8 cellular contexts compared by ENCODE assay signal in the genomic region with DNA sequence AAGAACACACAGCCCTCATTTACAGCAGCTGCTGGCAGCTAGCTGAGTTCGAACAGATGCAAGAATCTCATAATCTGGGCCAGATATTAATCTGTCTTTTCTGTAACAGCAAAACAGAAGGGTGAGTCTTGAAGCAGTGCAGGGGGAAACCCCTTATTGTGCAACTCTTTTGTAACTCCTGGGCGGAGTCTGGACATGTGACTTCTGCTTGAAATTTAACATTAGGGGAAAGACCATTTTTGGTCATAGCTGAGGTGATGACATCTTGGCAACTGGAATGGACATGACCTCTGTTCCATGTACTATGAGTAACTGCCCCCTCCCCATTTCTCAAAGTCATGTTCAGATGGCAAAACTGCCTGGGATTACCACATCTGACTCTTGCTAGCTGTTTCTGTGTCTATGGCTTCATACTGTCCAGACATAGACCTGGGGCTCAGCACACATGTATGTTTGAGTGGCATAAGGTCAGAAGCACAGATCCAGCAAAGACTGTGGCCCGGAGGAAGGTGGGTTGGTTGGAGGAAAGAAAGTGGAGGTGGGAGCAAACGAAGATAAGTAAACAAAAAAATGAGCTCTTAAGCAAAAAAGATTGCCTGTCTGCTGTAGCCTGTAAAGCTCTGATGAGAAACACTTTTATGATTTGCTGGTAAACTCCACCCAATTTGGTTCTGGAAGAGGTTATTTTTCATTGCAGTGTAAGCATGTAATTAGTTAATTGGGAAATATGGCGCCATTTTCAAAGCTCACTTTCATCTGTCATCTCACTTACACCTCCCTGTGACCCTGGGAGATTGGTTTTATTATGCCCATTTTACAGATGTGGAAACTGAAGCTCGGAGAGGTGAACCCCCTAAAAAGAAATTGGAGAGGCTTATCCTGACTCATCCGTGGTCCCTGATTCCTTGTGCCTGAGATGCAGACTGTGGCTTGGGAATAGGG. TPM values are rescaled to one million over a fixed set of nuclear protein-coding genes. Genes with fewer than 3 reads are reported as not detected.
DNase-seq lines count a peak whose midpoint lies in the region; ATAC-seq and TF ChIP-seq lines count a peak whose summit lies in the region.

No MANE protein-coding gene starts in this region.

- TF ChIP-seq CTCF in DOHH2 (IDR thresholded peaks at IDR 0.05; ENCODE audit: low read depth, low read length, poor library complexity, severe bottlenecking), result no peak
- no peak for TF ChIP-seq CTCF in osteoblast (IDR thresholded peaks at IDR 0.05; ENCODE audit: extremely low read depth, low read depth, low read length)

- H3K4me1 ChIP-seq in DOHH2 (ENCODE audit: control insufficient read depth, low read length) (peaks cover 31% of the 10 kb centered on the region), osteoblast (ENCODE audit: insufficient read depth, low read length) (peaks cover 10% of the 10 kb centered on the region)

- no peak overlapping the region for H2AFZ ChIP-seq in osteoblast (ENCODE audit: low read length)

- H4K20me1 ChIP-seq in DOHH2 (ENCODE audit: control insufficient read depth, insufficient read depth, low read depth, low read length) (no peaks in the 10 kb centered on the region), osteoblast (ENCODE audit: insufficient read depth, low read length) (no peaks in the 10 kb centered on the region)

- peaks cover 14% of the 10 kb centered on the region for H3F3A ChIP-seq in DOHH2 (ENCODE audit: control insufficient read depth, insufficient read depth)

- H3K4me3 ChIP-seq in DOHH2 (ENCODE audit: low read length), result peak overlapping the region; percentile 54
- H3K4me3 ChIP-seq in osteoblast (ENCODE audit: insufficient read depth, low read length), result no peak overlapping the region

- TF ChIP-seq POLR2A in erythroblast (IDR thresholded peaks at IDR 0.05; ENCODE audit: low read length), result no peak

- H3K27ac ChIP-seq in DOHH2 (ENCODE audit: low read depth, low read length) (peak overlapping the region; percentile 90), osteoblast (ENCODE audit: low read depth, low read length) (peak overlapping the region; percentile 19)

- no peaks in the 10 kb centered on the region for H3K27me3 ChIP-seq in DOHH2 (ENCODE audit: control insufficient read depth, low read length)
- no peaks in the 10 kb centered on the region for H3K27me3 ChIP-seq in osteoblast (ENCODE audit: insufficient read depth, low read length)

- H3K9me3 ChIP-seq in DOHH2 (ENCODE audit: control insufficient read depth, insufficient read depth, low read length) (peaks cover 10% of the 10 kb centered on the region; the same call in 1 of the 2 replicates), osteoblast (ENCODE audit: low read depth, low read length) (no peaks in the 10 kb centered on the region)

- no peaks in the 10 kb centered on the region for H3K9me2 ChIP-seq in DOHH2 (replicated peaks; ENCODE audit: control insufficient read depth, low read length)

- peak; percentile 81 for DNase-seq in HPDE6-E6E7 (ENCODE audit: extremely low spot score)
- DNase-seq in T1000 (lab: John Stamatoyannopoulos, UW), result peak; percentile 64
- DNase-seq in erythroblast (lab: John Stamatoyannopoulos, UW), result peak; percentile 73 to 77
- peak; percentile 88 for DNase-seq in osteoblast (ENCODE audit: insufficient read length, low spot score, missing footprints)
- no peak for DNase-seq in SW 1271 (lab: John Stamatoyannopoulos, UW)
- DNase-seq in NCI-H187 treated with DMSO at 0.1 percent for 48 hours (lab: John Stamatoyannopoulos, UW), result no peak

- H3K36me3 ChIP-seq in DOHH2 (ENCODE audit: control insufficient read depth, low read length) (0 out of 2 replicates have a peak, but pooled peaks cover 3% of the 10 kb centered on the region), osteoblast (ENCODE audit: insufficient read depth, low read length) (no peaks in the 10 kb centered on the region)

- peak overlapping the region; percentile 66 for H3K4me2 ChIP-seq in DOHH2 (ENCODE audit: low read length)
- no peak overlapping the region for H3K4me2 ChIP-seq in osteoblast (ENCODE audit: insufficient read depth, low read length)

- ATAC-seq in GM21447 (IDR thresholded peaks at IDR 0.05; ENCODE audit: unreplicated experiment), result peak; percentile 76

- H3K79me2 ChIP-seq in DOHH2 (ENCODE audit: control insufficient read depth, low read length) (no peaks in the 10 kb centered on the region), osteoblast (ENCODE audit: insufficient read depth, low read length) (no peaks in the 10 kb centered on the region)

RNA-seq across cellular contexts. Expression of gene ETS2, which starts 26.1 kb away (rescaled TPM):
- 2.7 and 4.0 TPM in 2 replicates for total RNA-seq in osteoblast

Comparison
In these comparisons a context has a peak if more than half of its experiments do, and no peak if none do; other contexts are left out.
1. DNase-seq: peak in HPDE6-E6E7 (single experiment), T1000 (single experiment), erythroblast (2 of 2) and osteoblast (single experiment); none in SW 1271 (0 of 2) and NCI-H187 treated with DMSO at 0.1 percent for 48 hours (single experiment).